In the genomic region with DNA sequence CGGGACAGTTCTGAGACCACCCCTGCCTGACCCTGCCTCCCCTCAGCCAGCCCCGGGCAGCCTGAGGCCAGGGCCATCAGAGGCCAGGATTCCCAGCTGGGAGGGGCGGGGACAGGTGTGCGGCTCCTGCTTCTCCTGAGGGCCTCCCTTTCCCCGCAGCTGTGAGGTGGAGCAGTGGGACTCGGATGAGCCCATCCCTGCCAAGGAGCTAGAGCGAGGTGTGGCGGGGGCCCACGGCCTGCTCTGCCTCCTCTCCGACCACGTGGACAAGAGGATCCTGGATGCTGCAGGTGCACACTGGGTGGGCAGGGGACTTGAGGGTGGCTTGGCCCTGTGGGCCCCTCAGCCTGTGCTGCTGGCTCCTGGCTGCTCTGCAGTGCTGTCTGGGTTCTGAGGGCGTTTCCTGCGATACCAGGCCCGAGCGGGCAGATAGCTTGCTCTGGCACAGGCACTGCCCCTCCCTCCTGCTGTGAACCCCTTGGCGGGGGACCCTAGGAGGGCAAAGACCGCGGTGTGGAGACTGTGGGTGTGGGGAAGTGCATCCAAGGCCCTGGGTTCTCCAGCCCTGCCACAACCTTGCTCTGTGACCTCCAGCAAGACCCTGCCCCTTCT, we compare ENCODE assay signal across 1 cellular context.
TF ChIP-seq lines count a peak whose summit lies in the region.

No MANE protein-coding gene starts in this region.

TF ChIP-seq in GM12878, 131 proteins besides CTCF, POLR2A, EP300 and RAD21:
- no peak for TF ChIP-seq RELA (IDR thresholded peaks at IDR 0.05; ENCODE audit: borderline replicate concordance, partially characterized antibody)
